ENCODE assay signal across 27 cellular contexts in the genomic region with DNA sequence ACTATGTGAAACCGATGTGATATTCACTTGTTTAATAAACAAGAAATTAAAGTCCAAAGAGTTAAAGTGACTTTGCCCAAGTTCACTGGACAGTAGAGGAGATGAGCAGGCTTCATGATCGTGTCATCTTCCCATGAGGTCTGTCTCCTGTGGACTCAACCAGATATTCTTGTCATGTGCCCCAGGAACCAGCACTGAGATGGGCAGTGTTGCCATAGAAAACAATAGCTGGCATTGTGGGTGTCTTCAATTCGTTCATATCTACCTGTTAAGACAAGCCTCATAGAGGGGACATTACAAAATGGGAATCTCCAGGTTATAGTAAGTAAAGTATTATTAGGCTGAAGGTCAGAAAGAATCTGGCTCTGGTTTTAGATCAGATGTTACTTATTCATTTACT.
"Had no signal": no experiment of that assay in that cellular context is flagged by ENCODE, and none has a peak within 500 bp of the region (broad histone marks: within the 10 kb centered on the region; RNA-seq: fewer than 3 reads in every experiment).

No MANE protein-coding gene starts in this region.

- H3K27ac ChIP-seq: lower lobe of right lung, neural progenitor cell, parathyroid adenoma, spleen, testis, transverse colon had no signal

- H3K36me3 Mint-ChIP-seq: immature natural killer cell, natural killer cell, neural progenitor cell had no signal

- H3K79me2 ChIP-seq: parathyroid adenoma had no signal

- H3K4me3 Mint-ChIP-seq: activated naive CD4-positive, alpha-beta T cell treated with anti-CD3 and anti-CD28 coated beads for 36 hours; activated T-cell treated with anti-CD3 and anti-CD28 coated beads, Interleukin-2, amount 50 U/mL, for 4 hours; immature natural killer cell; natural killer cell; neural progenitor cell; T-helper 1 cell treated with Interleukin-12 subunit alpha and Interleukin-12 subunit beta and Interleukin-4 antibody, amounts not matched to agents 30 μg/mL and 1 μg/mL, for 36 hours; WTC11 had no signal

- H3K4me1 ChIP-seq: breast epithelium, lower lobe of right lung, neural progenitor cell, parathyroid adenoma, testis, transverse colon had no signal

- H3K27ac Mint-ChIP-seq: immature natural killer cell, neural progenitor cell, WTC11 had no signal

- H3K4me2 ChIP-seq: neural progenitor cell had no signal

- H3K27me3 ChIP-seq: breast epithelium, neural progenitor cell, spleen, testis, transverse colon had no signal

- H2AFZ ChIP-seq: neural progenitor cell, parathyroid adenoma had no signal

- FAIRE-seq: endothelial cell of umbilical vein, urothelium cell line had no signal

- H3K4me3 ChIP-seq: breast epithelium, lower lobe of right lung, neural progenitor cell, psoas muscle, spleen, testis, transverse colon had no signal

- H3K9ac ChIP-seq: neural progenitor cell, parathyroid adenoma had no signal

- ATAC-seq: left lobe of liver, lower lobe of right lung, natural killer cell, WTC11 had no signal

- DNase-seq: activated CD8-positive, alpha-beta memory T cell treated with anti-CD3 and anti-CD28 coated beads, Interleukin-2, amount 50 U/mL, for 4 hours; activated naive CD4-positive, alpha-beta T cell treated with anti-CD3 and anti-CD28 coated beads for 36 hours; activated T-cell treated with anti-CD3 and anti-CD28 coated beads, Interleukin-2, amount 50 U/mL, for 4 hours; amygdala; central memory CD4-positive, alpha-beta T cell; head of caudate nucleus; hypothalamus; immature natural killer cell; lower lobe of right lung; mesendoderm; natural killer cell; occipital lobe; psoas muscle; spleen; stimulated activated naive CD4-positive, alpha-beta T cell; SW 1271; T1000; testis; transverse colon had no signal

- H3K9me3 Mint-ChIP-seq: activated naive CD4-positive, alpha-beta T cell treated with anti-CD3 and anti-CD28 coated beads for 36 hours; immature natural killer cell; natural killer cell; neural progenitor cell had no signal

- H3K9me3 ChIP-seq: breast epithelium, psoas muscle, testis, transverse colon had no signal

- H3K36me3 ChIP-seq: breast epithelium, lower lobe of right lung, neural progenitor cell, spleen, transverse colon had no signal

- H3K4me1 Mint-ChIP-seq: neural progenitor cell, WTC11 had no signal
